Comparison of ENCODE assay signal across 23 cellular contexts in the genomic region with DNA sequence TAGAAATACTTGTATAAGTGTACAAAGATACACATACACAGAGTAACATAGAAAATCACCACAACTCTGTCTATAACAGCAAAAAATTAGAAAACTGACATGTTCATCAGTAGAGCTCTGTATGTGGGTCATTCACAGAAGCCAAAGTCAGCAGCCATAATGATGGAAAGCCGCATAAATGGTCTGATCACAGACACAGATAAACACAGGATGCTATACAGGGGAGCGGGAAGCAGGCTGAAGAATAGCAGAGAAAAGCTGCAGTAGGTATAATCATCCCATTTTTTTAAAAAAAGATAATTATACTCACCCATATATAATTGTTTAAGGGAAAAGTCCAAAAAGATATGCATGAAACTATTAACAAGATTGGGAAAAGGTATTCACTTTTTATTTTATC.
"Had no signal": no experiment of that assay in that cellular context is flagged by ENCODE, and none has a peak within 500 bp of the region (broad histone marks: within the 10 kb centered on the region; RNA-seq: fewer than 3 reads in every experiment).

No MANE protein-coding gene starts in this region.

- H3K27me3 ChIP-seq: colonic mucosa, esophagus squamous epithelium, gastrocnemius medialis, heart right ventricle, left lung had no signal

- H3K4me1 ChIP-seq: colonic mucosa, esophagus squamous epithelium, gastrocnemius medialis, heart right ventricle, left lung, lower lobe of right lung had no signal

- ATAC-seq: effector memory CD8-positive, alpha-beta T cell; esophagus mucosa; gastrocnemius medialis; heart right ventricle; left cardiac atrium; left lung; left ventricle myocardium superior; lower lobe of right lung; mucosa of descending colon had no signal

- H3K27ac Mint-ChIP-seq: effector memory CD8-positive, alpha-beta T cell; endodermal cell; mesothelial cell of epicardium had no signal

- H3K4me1 Mint-ChIP-seq: mesothelial cell of epicardium had no signal

- H3K9me3 Mint-ChIP-seq: effector memory CD8-positive, alpha-beta T cell; endodermal cell; mesothelial cell of epicardium; naive B cell had no signal

- H3K9me3 ChIP-seq: colonic mucosa, esophagus squamous epithelium, gastrocnemius medialis, heart right ventricle, left lung, lower lobe of right lung, mucosa of descending colon had no signal

- H3K4me3 ChIP-seq: colonic mucosa, esophagus squamous epithelium, gastrocnemius medialis, heart right ventricle, left lung, lower lobe of right lung, mucosa of descending colon had no signal

- DNase-seq: colonic mucosa; effector CD8-positive, alpha-beta T cell; effector memory CD8-positive, alpha-beta T cell; endodermal cell; erythroblast; esophagus squamous epithelium; foreskin fibroblast; foreskin melanocyte; gastrocnemius medialis; glutamatergic neuron; head of caudate nucleus; heart right ventricle; hippocampal formation; left cardiac atrium; left lung; left ventricle myocardium superior; lower lobe of right lung; mesenchymal stem cell; mucosa of descending colon; naive B cell had no signal

- H3K27me3 Mint-ChIP-seq: effector memory CD8-positive, alpha-beta T cell; naive B cell had no signal

- H3K36me3 ChIP-seq: colonic mucosa had no signal

- H3K4me3 Mint-ChIP-seq: effector memory CD8-positive, alpha-beta T cell; endodermal cell; mesothelial cell of epicardium; naive B cell had no signal

- H3K27ac ChIP-seq: colonic mucosa, epithelial cell of prostate, esophagus squamous epithelium, gastrocnemius medialis, heart right ventricle, left lung, lower lobe of right lung had no signal
